Comparison of ENCODE assay signal across 16 cellular contexts in genomic region chr19:17530586-17530985, GRCh38. TPM values are rescaled to one million over a fixed set of nuclear protein-coding genes. Genes with fewer than 3 reads are reported as not detected.
DNase-seq lines count a peak whose midpoint lies in the region; ATAC-seq and TF ChIP-seq lines count a peak whose summit lies in the region.
"Had no signal": no experiment of that assay in that cellular context is flagged by ENCODE, and none has a peak within 500 bp of the region (broad histone marks: within the 10 kb centered on the region; RNA-seq: fewer than 3 reads in every experiment).

No MANE protein-coding gene starts in this region.

- H3K4me3 Mint-ChIP-seq in mesothelial cell of epicardium: no peak overlapping the region
- H3K4me3 Mint-ChIP-seq: HFFc6 had no signal

- TF ChIP-seq CTCF in mesothelial cell of epicardium (IDR thresholded peaks at IDR 0.05; ENCODE audit: unreplicated experiment) (no peak), GM10248 (IDR thresholded peaks at IDR 0.05; ENCODE audit: control extremely low read depth, extremely low read depth, low read depth, missing control alignments) (no peak)

- H3K79me2 ChIP-seq in ACC112 (ENCODE audit: control insufficient read depth, insufficient read depth, low read length, unreplicated experiment): no peaks in the 10 kb centered on the region
- H3K79me2 ChIP-seq in GM23248 (ENCODE audit: insufficient read depth): no peaks in the 10 kb centered on the region

- DNase-seq in ELF-1 (ENCODE audit: low read depth, low spot score) (peak; percentile 54), NCI-H510A (lab: John Stamatoyannopoulos, UW) (peak; percentile 71), dermis blood vessel endothelial cell (peak; percentile 11), GM23248 (no peak), mesothelial cell of epicardium (ENCODE audit: low spot score in 2 of 2, unreplicated experiment in 2 of 2) (no peak), GM10248 (ENCODE audit: extremely low spot score) (no peak)
- DNase-seq: activated gamma-delta T cell treated with Interleukin-2 at 50 U/mL for 16 hours; body of pancreas; effector memory CD4-positive, alpha-beta T cell; HFFc6; NCI-H2107; psoas muscle; T-helper 9 cell had no signal

- POLR2A ChIA-PET in GM10248 (lab: Yijun Ruan, JAX): no interaction called here

- no peak overlapping the region for H3K4me3 ChIP-seq in ACC112 (ENCODE audit: low read depth, low read length)
- H3K4me3 ChIP-seq in GM23248: no peak overlapping the region
- H3K4me3 ChIP-seq: body of pancreas, psoas muscle, vagina had no signal

- H3K27me3 ChIP-seq in ACC112 (ENCODE audit: insufficient read depth, low read length) (no peaks in the 10 kb centered on the region), GM23248 (replicated peaks; ENCODE audit: insufficient read depth) (no peaks in the 10 kb centered on the region; the same call in 1 of the 2 replicates)
- H3K27me3 ChIP-seq: body of pancreas, vagina had no signal

- H3K4me2 ChIP-seq in GM23248 (ENCODE audit: unreplicated experiment): no peak overlapping the region

- no peaks in the 10 kb centered on the region for H3K4me1 Mint-ChIP-seq in mesothelial cell of epicardium

- H3K9me3 ChIP-seq in GM23248 (ENCODE audit: low read depth): no peaks in the 10 kb centered on the region
- H3K9me3 ChIP-seq: body of pancreas, psoas muscle, vagina had no signal

- CTCF ChIA-PET in GM10248 (lab: Yijun Ruan, JAX): interaction anchor here (1.1 to 6.0 kb wide), 3 partner anchors 13 to 64 kb away, joined by 6 to 26 read pairs (median 6); no protein-coding TSS in a partner anchor

- H3K27ac ChIP-seq in ACC112 (ENCODE audit: low read depth, low read length) (no peak overlapping the region), GM23248 (no peak overlapping the region)
- H3K27ac ChIP-seq: body of pancreas, psoas muscle, vagina had no signal

- peaks cover 8% of the 10 kb centered on the region for H3K9me3 Mint-ChIP-seq in mesothelial cell of epicardium

- no peaks in the 10 kb centered on the region for H3K36me3 Mint-ChIP-seq in mesothelial cell of epicardium

- 29 to 30% methylated on average over 8 of the region's 8 CpGs for WGBS in GM23248 (ENCODE audit: low coverage in 1 of 2, low lambda C conversion rate in 2 of 2, missing lambda C conversion rate in 2 of 2), 2 experiments

- in situ Hi-C loops in GM23248 (cut with MboI): no loop called here

- no peaks in the 10 kb centered on the region for H3F3A ChIP-seq in GM23248 (ENCODE audit: insufficient read depth)

- ATAC-seq in GM18873 (IDR thresholded peaks at IDR 0.05; ENCODE audit: low FRiP score, unreplicated experiment): no peak
- ATAC-seq: body of pancreas, psoas muscle had no signal

- no peak overlapping the region for H3K27ac Mint-ChIP-seq in mesothelial cell of epicardium
- H3K27ac Mint-ChIP-seq: HFFc6 had no signal

- H3K4me1 ChIP-seq in ACC112 (ENCODE audit: control insufficient read depth, insufficient read depth, low read length, unreplicated experiment) (no peaks in the 10 kb centered on the region), GM23248 (ENCODE audit: insufficient read depth) (no peaks in the 10 kb centered on the region)
- H3K4me1 ChIP-seq: body of pancreas, psoas muscle, vagina had no signal

- H3K9me2 ChIP-seq in GM23248 (ENCODE audit: insufficient read depth): no peaks in the 10 kb centered on the region

- H4K20me1 ChIP-seq in GM23248 (ENCODE audit: insufficient read depth): no peaks in the 10 kb centered on the region

- H3K27me3 Mint-ChIP-seq in mesothelial cell of epicardium (ENCODE audit: low read depth): peaks cover 1% of the 10 kb centered on the region

- H3K36me3 ChIP-seq in ACC112 (ENCODE audit: insufficient read depth, low read length) (no peaks in the 10 kb centered on the region), GM23248 (ENCODE audit: low read depth) (no peaks in the 10 kb centered on the region)
- H3K36me3 ChIP-seq: vagina had no signal

- H3K9ac ChIP-seq in GM23248: no peak overlapping the region

- H2AFZ ChIP-seq in ACC112 (ENCODE audit: low read length, unreplicated experiment) (peak overlapping the region; percentile 50), GM23248 (no peak overlapping the region)

RNA-seq across cellular contexts. Expression of gene PGLS, which starts 19.1 kb away (rescaled TPM):
- total RNA-seq in dermis blood vessel endothelial cell: 65.7 and 74.7 TPM in 2 replicates
- total RNA-seq in GM23248 (2014; rRNA removed; shearing (Covaris generic)): 96.0 and 125 TPM in 2 replicates
- 135 and 140 TPM in 2 replicates for polyA plus RNA-seq in GM23248 (2016; fragmentation: Nextera tagmentation; extraction: Ambion mirVana)
- 100.0 to 106 TPM (median 104 TPM) in 3 replicates for total RNA-seq in mesothelial cell of epicardium

RNA-seq across cellular contexts. Expression of gene COLGALT1, which starts 24.9 kb away (rescaled TPM):
- total RNA-seq in dermis blood vessel endothelial cell: 105 and 106 TPM in 2 replicates
- total RNA-seq in GM23248 (2014; rRNA removed; shearing (Covaris generic)): 126 and 134 TPM in 2 replicates
- polyA plus RNA-seq in GM23248 (2016; fragmentation: Nextera tagmentation; extraction: Ambion mirVana): 98.9 and 104 TPM in 2 replicates
- 58.0 to 61.9 TPM (median 59.3 TPM) in 3 replicates for total RNA-seq in mesothelial cell of epicardium

Comparison
In these comparisons a context has a peak if more than half of its experiments do, and no peak if none do; other contexts are left out.
1. DNase-seq: peak in ELF-1 (single experiment), NCI-H510A (single experiment) and dermis blood vessel endothelial cell (single experiment); none in GM23248 (single experiment), mesothelial cell of epicardium (0 of 2) and GM10248 (single experiment).